ENCODE assay signal across 1 cellular context in genomic region chr1:155052412-155053400, GRCh38.
TF ChIP-seq lines count a peak whose summit lies in the region.

No MANE protein-coding gene starts in this region.

TF ChIP-seq in IMR-90, 13 proteins besides CTCF, POLR2A, EP300 and RAD21:
- TF ChIP-seq SMC3 (IDR thresholded peaks at IDR 0.05; ENCODE audit: low read depth, low read length) = no peak
- TF ChIP-seq RCOR1 (IDR thresholded peaks at IDR 0.05; ENCODE audit: insufficient replicate concordance, low read length) = no peak
- TF ChIP-seq CHD1 (IDR thresholded peaks at IDR 0.05; ENCODE audit: low read depth, low read length) = no peak
- no peak for TF ChIP-seq CEBPB (IDR thresholded peaks at IDR 0.05; ENCODE audit: low read depth, low read length)
- no peak for TF ChIP-seq MAFK (IDR thresholded peaks at IDR 0.05; ENCODE audit: low read depth, low read length)
